Comparison of ENCODE assay signal across 1 cellular context in genomic region chr12:13079440-13079906, GRCh38.
TF ChIP-seq lines count a peak whose summit lies in the region.

No MANE protein-coding gene starts in this region.

TF ChIP-seq in HepG2, 621 proteins besides CTCF, POLR2A, EP300 and RAD21 (continued from another document and continues in another):
- TF ChIP-seq DRAP1 (CRISPR knock-in tag; IDR thresholded peaks at IDR 0.05) (0 out of 2 replicates have a peak, but pooled peaks have one; percentile 39), HIVEP1 (CRISPR knock-in tag; IDR thresholded peaks at IDR 0.05) (no peak), NPAS2 (CRISPR knock-in tag; IDR thresholded peaks at IDR 0.05; ENCODE audit: borderline replicate concordance) (no peak), PAWR (CRISPR knock-in tag; IDR thresholded peaks at IDR 0.05; ENCODE audit: borderline replicate concordance) (no peak), ZNF605 (CRISPR knock-in tag; IDR thresholded peaks at IDR 0.05) (no peak), GLI4 (CRISPR knock-in tag; IDR thresholded peaks at IDR 0.05; ENCODE audit: borderline replicate concordance) (no peak), MZF1 (CRISPR knock-in tag; IDR thresholded peaks at IDR 0.05; ENCODE audit: borderline replicate concordance) (no peak), HINFP (CRISPR knock-in tag; IDR thresholded peaks at IDR 0.05; ENCODE audit: low read depth) (no peak), GLMP (CRISPR knock-in tag; IDR thresholded peaks at IDR 0.05; ENCODE audit: borderline replicate concordance) (no peak), KLF6 (CRISPR knock-in tag; IDR thresholded peaks at IDR 0.05) (0 out of 2 replicates have a peak, but pooled peaks have one; percentile 27), RXRB (CRISPR knock-in tag; IDR thresholded peaks at IDR 0.05; ENCODE audit: borderline replicate concordance) (peak; percentile 77; the same call in 1 of the 2 replicates), ZNF468 (CRISPR knock-in tag; IDR thresholded peaks at IDR 0.05) (no peak), ZNF597 (CRISPR knock-in tag; IDR thresholded peaks at IDR 0.05) (no peak), PHF5A (CRISPR knock-in tag; IDR thresholded peaks at IDR 0.05; ENCODE audit: low read depth, unreplicated experiment) (peak; percentile 82), PBX3 (CRISPR knock-in tag; IDR thresholded peaks at IDR 0.05; ENCODE audit: borderline replicate concordance) (no peak), ARID3A (IDR thresholded peaks at IDR 0.05; ENCODE audit: low read depth, low read length) (peak; percentile 57; the same call in 1 of the 2 replicates), ZNF614 (CRISPR knock-in tag; IDR thresholded peaks at IDR 0.05; ENCODE audit: borderline replicate concordance) (peak; percentile 73; the same call in 1 of the 2 replicates), NFYC (CRISPR knock-in tag; IDR thresholded peaks at IDR 0.05) (no peak), ZNF878 (CRISPR knock-in tag; IDR thresholded peaks at IDR 0.05) (peak; percentile 84; the same call in 1 of the 2 replicates), REL (CRISPR knock-in tag; conservative IDR thresholded peaks at IDR 0.05) (no peak), ZNF691 (CRISPR knock-in tag; IDR thresholded peaks at IDR 0.05; ENCODE audit: borderline replicate concordance, low read depth) (peak; percentile 82; the same call in 1 of the 2 replicates), SATB2 (CRISPR knock-in tag; IDR thresholded peaks at IDR 0.05) (no peak), ATF6 (CRISPR knock-in tag; conservative IDR thresholded peaks at IDR 0.05) (no peak), ZBTB7B (CRISPR knock-in tag; IDR thresholded peaks at IDR 0.05) (peak; percentile 23; the same call in 1 of the 2 replicates), RNF2 (conservative IDR thresholded peaks at IDR 0.05; ENCODE audit: low read depth) (no peak), TEF (CRISPR knock-in tag; IDR thresholded peaks at IDR 0.05) (no peak), DMAP1 (CRISPR knock-in tag; IDR thresholded peaks at IDR 0.05) (0 out of 2 replicates have a peak, but pooled peaks have one; percentile 24), MAFK (conservative IDR thresholded peaks at IDR 0.05 in 1 of 2, IDR thresholded peaks at IDR 0.05 in 1 of 2; ENCODE audit: low read length in 2 of 2) (0 out of 4 replicates have a peak, but pooled peaks of 1 of the 2 experiments have one; percentile 2), ZNF552 (CRISPR knock-in tag; IDR thresholded peaks at IDR 0.05; ENCODE audit: borderline replicate concordance) (no peak), HDAC2 (CRISPR knock-in tag; IDR thresholded peaks at IDR 0.05) (peak; percentile 88; the same call in 1 of the 2 replicates), ZSCAN5A (CRISPR knock-in tag; IDR thresholded peaks at IDR 0.05; ENCODE audit: borderline replicate concordance) (peak; percentile 62; the same call in 1 of the 2 replicates), SUZ12 (IDR thresholded peaks at IDR 0.05; ENCODE audit: low read depth, low read length) (no peak), ZSCAN20 (CRISPR knock-in tag; IDR thresholded peaks at IDR 0.05; ENCODE audit: borderline replicate concordance) (no peak), ZNF556 (CRISPR knock-in tag; IDR thresholded peaks at IDR 0.05; ENCODE audit: borderline replicate concordance) (peak; percentile 70; the same call in 1 of the 2 replicates), MAFG (CRISPR knock-in tag; IDR thresholded peaks at IDR 0.05) (no peak), MYPOP (CRISPR knock-in tag; IDR thresholded peaks at IDR 0.05) (peak; percentile 38; the same call in 1 of the 2 replicates), ZNF18 (CRISPR knock-in tag; IDR thresholded peaks at IDR 0.05; ENCODE audit: insufficient replicate concordance) (no peak), PCBP1 (IDR thresholded peaks at IDR 0.05; ENCODE audit: borderline replicate concordance, low read depth, low read length) (no peak), TBX3 (IDR thresholded peaks at IDR 0.05; ENCODE audit: borderline replicate concordance) (peak; percentile 61; the same call in 1 of the 2 replicates), KDM3A (CRISPR knock-in tag; IDR thresholded peaks at IDR 0.05; ENCODE audit: low read depth) (0 out of 2 replicates have a peak, but pooled peaks have one; percentile 16), PITX1 (CRISPR knock-in tag; IDR thresholded peaks at IDR 0.05) (peak; percentile 68; the same call in 1 of the 2 replicates), ZMYM3 (CRISPR knock-in tag; IDR thresholded peaks at IDR 0.05) (peak; percentile 71; the same call in 1 of the 2 replicates), ZNF367 (CRISPR knock-in tag; IDR thresholded peaks at IDR 0.05; ENCODE audit: borderline replicate concordance) (no peak), RFX3 (CRISPR knock-in tag; IDR thresholded peaks at IDR 0.05) (peak; percentile 63), CC2D1A (CRISPR knock-in tag; IDR thresholded peaks at IDR 0.05) (no peak), HNRNPLL (IDR thresholded peaks at IDR 0.05; ENCODE audit: low read depth, low read length, poor library complexity, severe bottlenecking) (no peak), HMGXB4 (CRISPR knock-in tag; IDR thresholded peaks at IDR 0.05; ENCODE audit: borderline replicate concordance in 1 of 2, low read depth in 1 of 2) (peak in 1 of 2 experiments; percentile 54; a peak in 1 of 4 replicates)
